In genomic region chr3:158102660-158103085, GRCh38 we compare ENCODE assay signal across 15 cellular contexts. TPM values are rescaled to one million over a fixed set of nuclear protein-coding genes. Genes with fewer than 3 reads are reported as not detected.
DNase-seq lines count a peak whose midpoint lies in the region; ATAC-seq and TF ChIP-seq lines count a peak whose summit lies in the region.
"Had no signal": no experiment of that assay in that cellular context is flagged by ENCODE, and none has a peak within 500 bp of the region (broad histone marks: within the 10 kb centered on the region; RNA-seq: fewer than 3 reads in every experiment).

No MANE protein-coding gene starts in this region.

- H3K4me3 ChIP-seq in hepatocyte (no peak overlapping the region), skin epidermis (peak overlapping the region in 6 of 7 experiments; percentile 21 to 58 (median 36))

- peaks cover 4% of the 10 kb centered on the region for H3K36me3 Mint-ChIP-seq in activated T-cell treated with anti-CD3 and anti-CD28 coated beads, Interleukin-2, amount 50 U/mL, for 24 hours (ENCODE audit: low read depth)
- no peaks in the 10 kb centered on the region for H3K36me3 Mint-ChIP-seq in WTC11

- H2AFZ ChIP-seq in hepatocyte = no peak overlapping the region

- peak overlapping the region; percentile 70 for H3K4me2 ChIP-seq in hepatocyte

- ATAC-seq in WTC11 (no peak), GM19324 (IDR thresholded peaks at IDR 0.05; ENCODE audit: low FRiP score, unreplicated experiment) (no peak)

- peaks cover 52% of the 10 kb centered on the region for H3K4me1 Mint-ChIP-seq in activated T-cell treated with anti-CD3 and anti-CD28 coated beads, Interleukin-2, amount 50 U/mL, for 24 hours (ENCODE audit: low read depth)
- peaks cover 51% of the 10 kb centered on the region for H3K4me1 Mint-ChIP-seq in WTC11

- no peaks in the 10 kb centered on the region for H3K9me2 ChIP-seq in hepatocyte (replicated peaks; ENCODE audit: insufficient read depth)

- peaks cover 96% of the 10 kb centered on the region for H3K27me3 ChIP-seq in hepatocyte

- CTCF ChIA-PET in WTC11 (lab: Charles Lee) = no interaction called here

- DNase-seq in activated T-cell treated with anti-CD3 and anti-CD28 coated beads, Interleukin-2, amount 50 U/mL, for 24 hours = no peak
- no peak for DNase-seq in activated T-cell treated with anti-CD3 and anti-CD28 coated beads, Interleukin-2, amount 50 U/mL, for 1 hour
- DNase-seq in WTC11 (ENCODE audit: low spot score) = no peak
- no peak for DNase-seq in hepatocyte (ENCODE audit: low spot score)
- no peak for DNase-seq in hippocampal formation (lab: John Stamatoyannopoulos, UW)
- no peak for DNase-seq in DMS53 (lab: John Stamatoyannopoulos, UW)
- DNase-seq: activated CD8-positive, alpha-beta memory T cell treated with anti-CD3 and anti-CD28 coated beads, Interleukin-2, amount 50 U/mL, for 48 hours; caudate nucleus; GF-D8; NCI-H2029; stimulated activated CD4-positive, alpha-beta T cell treated with anti-CD3 and anti-CD28 coated beads, Interleukin-4, amount 100 ng/mL, for 24 hours; substantia nigra had no signal

- WGBS in hepatocyte (ENCODE audit: low lambda C conversion rate, missing lambda C conversion rate) = 10% methylated on average over 25 of the region's 25 CpGs

- peaks cover 28% of the 10 kb centered on the region for H3K4me1 ChIP-seq in hepatocyte (ENCODE audit: insufficient read depth)

- peak overlapping the region; percentile 57 for H3K4me3 Mint-ChIP-seq in activated T-cell treated with anti-CD3 and anti-CD28 coated beads, Interleukin-2, amount 50 U/mL, for 24 hours
- H3K4me3 Mint-ChIP-seq in WTC11 = peak overlapping the region; percentile 78

- TF ChIP-seq CTCF in WTC11 (IDR thresholded peaks at IDR 0.05) (no peak), hepatocyte (IDR thresholded peaks at IDR 0.05; ENCODE audit: poor library complexity) (no peak)

- no peaks in the 10 kb centered on the region for H4K20me1 ChIP-seq in hepatocyte (ENCODE audit: insufficient read depth, poor library complexity, severe bottlenecking)

- H3K79me2 ChIP-seq in hepatocyte = no peaks in the 10 kb centered on the region

- H3K27me3 Mint-ChIP-seq in activated T-cell treated with anti-CD3 and anti-CD28 coated beads, Interleukin-2, amount 50 U/mL, for 24 hours = peaks cover 95% of the 10 kb centered on the region
- peaks cover 100% of the 10 kb centered on the region for H3K27me3 Mint-ChIP-seq in WTC11 (ENCODE audit: low read depth)

- H3K9me3 Mint-ChIP-seq in activated T-cell treated with anti-CD3 and anti-CD28 coated beads, Interleukin-2, amount 50 U/mL, for 24 hours = no peaks in the 10 kb centered on the region
- H3K9me3 Mint-ChIP-seq in WTC11 = no peaks in the 10 kb centered on the region

- H3K27ac ChIP-seq in hepatocyte (no peak overlapping the region), skin epidermis (peak overlapping the region in 6 of 21 experiments; percentile 10 to 85 (median 50))
- H3K27ac ChIP-seq: pancreas had no signal

- no peaks in the 10 kb centered on the region for H3K36me3 ChIP-seq in hepatocyte (replicated peaks; ENCODE audit: insufficient read depth, low read depth)
- H3K36me3 ChIP-seq: pancreas had no signal

- no peaks in the 10 kb centered on the region for H3K9me3 ChIP-seq in hepatocyte (ENCODE audit: low read depth)
- H3K9me3 ChIP-seq: pancreas had no signal

- H3K27ac Mint-ChIP-seq in activated T-cell treated with anti-CD3 and anti-CD28 coated beads, Interleukin-2, amount 50 U/mL, for 24 hours = peak overlapping the region; percentile 50
- no peak overlapping the region for H3K27ac Mint-ChIP-seq in WTC11

- POLR2A ChIA-PET in WTC11 (lab: Charles Lee) = interaction anchor here (0.6 kb wide), 1 partner anchor 384 kb away, joined by 3 read pairs; no protein-coding TSS in a partner anchor

TF ChIP-seq in WTC11, 78 proteins besides CTCF, POLR2A, EP300 and RAD21:
- TF ChIP-seq NFE2L1 (CRISPR knock-in tag; IDR thresholded peaks at IDR 0.05) (no peak), TEAD1 (CRISPR knock-in tag; IDR thresholded peaks at IDR 0.05) (no peak), TP53 (CRISPR knock-in tag; IDR thresholded peaks at IDR 0.05) (no peak), ZNF532 (CRISPR knock-in tag; IDR thresholded peaks at IDR 0.05; ENCODE audit: borderline replicate concordance) (no peak)

RNA-seq across cellular contexts. Expression of gene SHOX2, which starts 3.5 kb away (rescaled TPM):
- total RNA-seq in WTC11 (2021) (0.21 to 0.57 TPM (median 0.32 TPM) in 3 replicates), hepatocyte (0.67 and 2.8 TPM in 2 replicates)
- 0.94 and 1.2 TPM in 2 replicates for polyA plus RNA-seq in hepatocyte

RNA-seq across cellular contexts. Expression of gene RSRC1, which starts 7.2 kb away (rescaled TPM):
- total RNA-seq in WTC11 (2021) (21.3 to 27.7 TPM (median 26.6 TPM) in 3 replicates), hepatocyte (34.1 and 37.5 TPM in 2 replicates)
- polyA plus RNA-seq in hepatocyte = 22.6 and 27.2 TPM in 2 replicates
